ENCODE assay signal across 12 cellular contexts in the genomic region with DNA sequence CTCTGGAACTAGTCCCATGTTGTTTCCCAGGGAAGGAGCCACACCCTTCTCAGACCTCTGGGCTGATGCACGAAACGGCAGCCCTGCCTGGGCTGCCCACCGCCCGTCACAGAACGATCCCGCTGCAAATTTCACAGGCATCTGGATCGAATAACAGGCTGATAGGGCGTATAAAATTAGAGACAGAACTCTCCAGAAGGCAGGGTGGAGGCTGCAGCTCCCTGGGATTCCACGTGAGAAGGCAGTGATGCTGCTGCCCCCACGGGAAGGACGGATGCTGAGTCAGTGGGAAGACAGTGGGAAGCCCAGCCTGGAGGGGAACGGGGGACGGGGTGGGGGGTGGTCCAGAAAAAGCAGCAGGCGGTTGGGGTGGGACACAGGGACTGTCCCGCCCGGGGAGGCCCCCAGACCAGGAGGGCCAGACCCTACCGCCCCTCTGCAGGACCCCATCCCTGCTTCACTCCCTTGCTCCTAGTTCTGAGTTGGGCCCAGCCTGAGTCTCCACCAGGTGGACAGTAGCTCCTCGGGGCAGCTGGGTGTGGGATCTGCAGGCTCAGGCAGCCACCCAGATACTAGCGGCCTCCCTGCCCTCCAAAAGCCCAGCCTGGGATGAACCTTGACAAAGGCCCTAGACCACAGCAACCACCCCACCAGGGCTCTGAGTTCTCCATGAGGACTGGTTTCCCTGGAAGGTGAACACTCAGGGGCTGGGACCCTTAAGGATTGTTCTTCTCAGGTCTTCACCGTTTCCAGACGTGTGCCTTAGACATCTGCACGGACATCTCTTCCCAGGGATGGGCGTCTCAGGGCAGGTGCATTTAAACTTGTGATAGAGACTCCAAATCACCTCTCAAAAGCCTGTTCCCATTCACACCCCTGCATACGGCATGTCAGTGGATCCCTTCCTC.
DNase-seq lines count a peak whose midpoint lies in the region; ATAC-seq, FAIRE-seq and TF ChIP-seq lines count a peak whose summit lies in the region.
"Had no signal": no experiment of that assay in that cellular context is flagged by ENCODE, and none has a peak within 500 bp of the region (broad histone marks: within the 10 kb centered on the region; RNA-seq: fewer than 3 reads in every experiment).

No MANE protein-coding gene starts in this region.

- H3K4me1 Mint-ChIP-seq in activated naive CD8-positive, alpha-beta T cell treated with anti-CD3 and anti-CD28 coated beads, Interleukin-2, amount 50 U/mL, for 24 hours = peaks cover 64% of the 10 kb centered on the region
- H3K4me1 Mint-ChIP-seq in WTC11 = no peaks in the 10 kb centered on the region

- no peaks in the 10 kb centered on the region for H3K27me3 ChIP-seq in thoracic aorta (replicated peaks; ENCODE audit: insufficient read depth)

- H3K4me3 ChIP-seq in kidney (ENCODE audit: low read length in 2 of 2) = no peak overlapping the region
- H3K4me3 ChIP-seq in thoracic aorta = no peak overlapping the region

- H3K9me3 Mint-ChIP-seq in activated naive CD8-positive, alpha-beta T cell treated with anti-CD3 and anti-CD28 coated beads, Interleukin-2, amount 50 U/mL, for 24 hours = no peaks in the 10 kb centered on the region
- peaks cover 33% of the 10 kb centered on the region for H3K9me3 Mint-ChIP-seq in WTC11

- no peak overlapping the region for H3K4me3 Mint-ChIP-seq in activated naive CD8-positive, alpha-beta T cell treated with anti-CD3 and anti-CD28 coated beads, Interleukin-2, amount 50 U/mL, for 24 hours
- no peak overlapping the region for H3K4me3 Mint-ChIP-seq in WTC11

- DNase-seq in activated T-cell treated with anti-CD3 and anti-CD28 coated beads, Interleukin-2, amount 50 U/mL, for 1 hour = peak; percentile 10
- DNase-seq in activated T-cell treated with anti-CD3 and anti-CD28 coated beads for 4 hours (no peak), kidney (peak; percentile 60), thoracic aorta (ENCODE audit: low spot score) (peak; percentile 1), foreskin melanocyte (no peak), WTC11 (ENCODE audit: low spot score) (no peak), caudate nucleus (lab: John Stamatoyannopoulos, UW) (no peak)
- peak; percentile 1 for DNase-seq in activated naive CD8-positive, alpha-beta T cell treated with anti-CD3 and anti-CD28 coated beads, Interleukin-2, amount 50 U/mL, for 24 hours
- DNase-seq: NCI-H1048; NCI-H524; SIG-M5; stimulated activated CD4-positive, alpha-beta T cell treated with anti-CD3 and anti-CD28 coated beads, Interleukin-4, amount 100 ng/mL, for 24 hours had no signal

- no peak for ATAC-seq in activated naive CD8-positive, alpha-beta T cell treated with anti-CD3 and anti-CD28 coated beads, Interleukin-2, amount 50 U/mL, for 24 hours
- no peak for ATAC-seq in thoracic aorta (ENCODE audit: insufficient number of reproducible peaks, low FRiP score, low read depth)
- ATAC-seq in WTC11 = no peak

- peak overlapping the region; percentile 17 for H3K27ac Mint-ChIP-seq in activated naive CD8-positive, alpha-beta T cell treated with anti-CD3 and anti-CD28 coated beads, Interleukin-2, amount 50 U/mL, for 24 hours
- no peak overlapping the region for H3K27ac Mint-ChIP-seq in WTC11

- POLR2A ChIA-PET in WTC11 (lab: Charles Lee) = no interaction called here

- H3K9me3 ChIP-seq in kidney (ENCODE audit: control insufficient read depth in 1 of 2, low read length in 2 of 2) = no peaks in the 10 kb centered on the region
- no peaks in the 10 kb centered on the region for H3K9me3 ChIP-seq in thoracic aorta

- H3K36me3 Mint-ChIP-seq in activated naive CD8-positive, alpha-beta T cell treated with anti-CD3 and anti-CD28 coated beads, Interleukin-2, amount 50 U/mL, for 24 hours (ENCODE audit: low read depth) = no peaks in the 10 kb centered on the region
- H3K36me3 Mint-ChIP-seq in WTC11 = peaks cover 17% of the 10 kb centered on the region

- H3K4me1 ChIP-seq in kidney (ENCODE audit: control insufficient read depth in 1 of 2, insufficient read depth in 1 of 2, low read depth in 1 of 2, low read length in 2 of 2) (peaks cover 0 to 23% of the 10 kb centered on the region in 2 donors), thoracic aorta (ENCODE audit: control insufficient read depth in 1 of 2, low read depth in 2 of 2) (peaks cover 40 to 68% of the 10 kb centered on the region in 2 donors)

- intact Hi-C loops in kidney (cut with DNase I) = no loop called here

- H3K36me3 ChIP-seq in kidney (ENCODE audit: control insufficient read depth in 1 of 2, insufficient read depth in 2 of 2, low read length in 2 of 2) = no peaks in the 10 kb centered on the region
- H3K36me3 ChIP-seq in thoracic aorta = no peaks in the 10 kb centered on the region

- no peak overlapping the region for H3K9ac ChIP-seq in kidney (ENCODE audit: low read length in 2 of 2)

- CTCF ChIA-PET in WTC11 (lab: Charles Lee) = no interaction called here

- H3K27me3 Mint-ChIP-seq in activated naive CD8-positive, alpha-beta T cell treated with anti-CD3 and anti-CD28 coated beads, Interleukin-2, amount 50 U/mL, for 24 hours = peaks cover 3% of the 10 kb centered on the region
- no peaks in the 10 kb centered on the region; the same call in 1 of the 2 replicates for H3K27me3 Mint-ChIP-seq in WTC11 (ENCODE audit: low read depth)

- no peak for FAIRE-seq in kidney (lab: Jason Lieb, UNC)

- TF ChIP-seq CTCF in kidney (IDR thresholded peaks at IDR 0.05; ENCODE audit: borderline replicate concordance, extremely low read depth, insufficient read depth) (no peak), thoracic aorta (IDR thresholded peaks at IDR 0.05) (no peak), WTC11 (IDR thresholded peaks at IDR 0.05) (no peak)

- H3K27ac ChIP-seq in kidney (ENCODE audit: low read depth in 2 of 2, low read length in 2 of 2) (no peak overlapping the region), thoracic aorta (no peak overlapping the region), caudate nucleus (ENCODE audit: low read depth, low read length) (no peak overlapping the region)

TF ChIP-seq in WTC11, 78 proteins besides CTCF, POLR2A, EP300 and RAD21 (continues in another document):
- no peak for TF ChIP-seq SMAD4 (CRISPR knock-in tag; IDR thresholded peaks at IDR 0.05)
- TF ChIP-seq, protein P1, sequence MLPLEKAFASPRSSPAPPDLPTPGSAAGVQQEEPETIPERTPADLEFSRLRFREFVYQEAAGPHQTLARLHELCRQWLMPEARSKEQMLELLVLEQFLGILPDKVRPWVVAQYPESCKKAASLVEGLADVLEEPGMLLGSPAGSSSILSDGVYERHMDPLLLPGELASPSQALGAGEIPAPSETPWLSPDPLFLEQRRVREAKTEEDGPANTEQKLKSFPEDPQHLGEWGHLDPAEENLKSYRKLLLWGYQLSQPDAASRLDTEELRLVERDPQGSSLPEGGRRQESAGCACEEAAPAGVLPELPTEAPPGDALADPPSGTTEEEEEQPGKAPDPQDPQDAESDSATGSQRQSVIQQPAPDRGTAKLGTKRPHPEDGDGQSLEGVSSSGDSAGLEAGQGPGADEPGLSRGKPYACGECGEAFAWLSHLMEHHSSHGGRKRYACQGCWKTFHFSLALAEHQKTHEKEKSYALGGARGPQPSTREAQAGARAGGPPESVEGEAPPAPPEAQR (CRISPR knock-in tag; IDR thresholded peaks at IDR 0.05) = no peak
- TF ChIP-seq NR3C1 (CRISPR knock-in tag; conservative IDR thresholded peaks at IDR 0.05; ENCODE audit: low read depth) = no peak
- no peak for TF ChIP-seq TEAD4 (CRISPR knock-in tag; IDR thresholded peaks at IDR 0.05)
- TF ChIP-seq GTF2I (CRISPR knock-in tag; conservative IDR thresholded peaks at IDR 0.05) = no peak
- no peak for TF ChIP-seq TP53 (CRISPR knock-in tag; IDR thresholded peaks at IDR 0.05)
- TF ChIP-seq, protein P2, sequence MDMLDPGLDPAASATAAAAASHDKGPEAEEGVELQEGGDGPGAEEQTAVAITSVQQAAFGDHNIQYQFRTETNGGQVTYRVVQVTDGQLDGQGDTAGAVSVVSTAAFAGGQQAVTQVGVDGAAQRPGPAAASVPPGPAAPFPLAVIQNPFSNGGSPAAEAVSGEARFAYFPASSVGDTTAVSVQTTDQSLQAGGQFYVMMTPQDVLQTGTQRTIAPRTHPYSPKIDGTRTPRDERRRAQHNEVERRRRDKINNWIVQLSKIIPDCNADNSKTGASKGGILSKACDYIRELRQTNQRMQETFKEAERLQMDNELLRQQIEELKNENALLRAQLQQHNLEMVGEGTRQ (CRISPR knock-in tag; IDR thresholded peaks at IDR 0.05) = no peak
- TF ChIP-seq, protein P3, sequence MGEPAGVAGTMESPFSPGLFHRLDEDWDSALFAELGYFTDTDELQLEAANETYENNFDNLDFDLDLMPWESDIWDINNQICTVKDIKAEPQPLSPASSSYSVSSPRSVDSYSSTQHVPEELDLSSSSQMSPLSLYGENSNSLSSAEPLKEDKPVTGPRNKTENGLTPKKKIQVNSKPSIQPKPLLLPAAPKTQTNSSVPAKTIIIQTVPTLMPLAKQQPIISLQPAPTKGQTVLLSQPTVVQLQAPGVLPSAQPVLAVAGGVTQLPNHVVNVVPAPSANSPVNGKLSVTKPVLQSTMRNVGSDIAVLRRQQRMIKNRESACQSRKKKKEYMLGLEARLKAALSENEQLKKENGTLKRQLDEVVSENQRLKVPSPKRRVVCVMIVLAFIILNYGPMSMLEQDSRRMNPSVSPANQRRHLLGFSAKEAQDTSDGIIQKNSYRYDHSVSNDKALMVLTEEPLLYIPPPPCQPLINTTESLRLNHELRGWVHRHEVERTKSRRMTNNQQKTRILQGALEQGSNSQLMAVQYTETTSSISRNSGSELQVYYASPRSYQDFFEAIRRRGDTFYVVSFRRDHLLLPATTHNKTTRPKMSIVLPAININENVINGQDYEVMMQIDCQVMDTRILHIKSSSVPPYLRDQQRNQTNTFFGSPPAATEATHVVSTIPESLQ (CRISPR knock-in tag; IDR thresholded peaks at IDR 0.05) = no peak
- TF ChIP-seq FOXJ3 (CRISPR knock-in tag; IDR thresholded peaks at IDR 0.05; ENCODE audit: borderline replicate concordance) = no peak
- no peak for TF ChIP-seq NFE2L1 (CRISPR knock-in tag; IDR thresholded peaks at IDR 0.05)

Comparison
In these comparisons a context has a peak if more than half of its experiments do, and no peak if none do; other contexts are left out.
1. DNase-seq: peak in activated T-cell treated with anti-CD3 and anti-CD28 coated beads, Interleukin-2, amount 50 U/mL, for 1 hour (single experiment), activated naive CD8-positive, alpha-beta T cell treated with anti-CD3 and anti-CD28 coated beads, Interleukin-2, amount 50 U/mL, for 24 hours (single experiment), kidney (single experiment) and thoracic aorta (single experiment); none in activated T-cell treated with anti-CD3 and anti-CD28 coated beads for 4 hours (single experiment), foreskin melanocyte (single experiment), WTC11 (single experiment) and caudate nucleus (0 of 61).